1 cellular context compared by ENCODE assay signal in the genomic region with DNA sequence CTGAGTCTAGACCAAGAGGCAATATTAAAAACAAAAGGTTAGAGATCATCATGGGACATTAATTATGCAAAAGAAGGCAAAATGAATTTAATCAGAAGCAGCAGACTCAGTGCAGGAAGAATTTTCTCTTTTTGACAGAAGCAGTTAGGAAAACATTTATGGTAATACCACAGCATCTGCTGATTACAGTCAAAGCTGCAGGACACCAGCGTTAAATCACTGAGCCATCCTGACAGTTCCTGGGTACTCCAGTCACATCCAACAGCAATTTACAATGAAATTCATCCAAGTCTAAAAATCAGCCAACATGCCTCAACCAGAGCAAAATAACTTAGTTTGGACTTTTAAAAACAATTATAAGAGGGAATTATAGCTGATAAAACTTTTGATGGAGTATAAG.
TF ChIP-seq lines count a peak whose summit lies in the region.

No MANE protein-coding gene starts in this region.

TF ChIP-seq in H1, 55 proteins besides CTCF, POLR2A, EP300 and RAD21:
- TF ChIP-seq, protein P1, sequence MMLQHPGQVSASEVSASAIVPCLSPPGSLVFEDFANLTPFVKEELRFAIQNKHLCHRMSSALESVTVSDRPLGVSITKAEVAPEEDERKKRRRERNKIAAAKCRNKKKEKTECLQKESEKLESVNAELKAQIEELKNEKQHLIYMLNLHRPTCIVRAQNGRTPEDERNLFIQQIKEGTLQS (IDR thresholded peaks at IDR 0.05; ENCODE audit: insufficient read depth, low read depth, low read length) = no peak
- TF ChIP-seq, protein P2, sequence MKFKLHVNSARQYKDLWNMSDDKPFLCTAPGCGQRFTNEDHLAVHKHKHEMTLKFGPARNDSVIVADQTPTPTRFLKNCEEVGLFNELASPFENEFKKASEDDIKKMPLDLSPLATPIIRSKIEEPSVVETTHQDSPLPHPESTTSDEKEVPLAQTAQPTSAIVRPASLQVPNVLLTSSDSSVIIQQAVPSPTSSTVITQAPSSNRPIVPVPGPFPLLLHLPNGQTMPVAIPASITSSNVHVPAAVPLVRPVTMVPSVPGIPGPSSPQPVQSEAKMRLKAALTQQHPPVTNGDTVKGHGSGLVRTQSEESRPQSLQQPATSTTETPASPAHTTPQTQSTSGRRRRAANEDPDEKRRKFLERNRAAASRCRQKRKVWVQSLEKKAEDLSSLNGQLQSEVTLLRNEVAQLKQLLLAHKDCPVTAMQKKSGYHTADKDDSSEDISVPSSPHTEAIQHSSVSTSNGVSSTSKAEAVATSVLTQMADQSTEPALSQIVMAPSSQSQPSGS (IDR thresholded peaks at IDR 0.05; ENCODE audit: low read length) = no peak
- TF ChIP-seq EGR1 (IDR thresholded peaks at IDR 0.05; ENCODE audit: borderline replicate concordance, low read depth, low read length) (no peak), SIRT6 (IDR thresholded peaks at IDR 0.05; ENCODE audit: low read length) (no peak), CREB1 (IDR thresholded peaks at IDR 0.05) (no peak), ASH2L (IDR thresholded peaks at IDR 0.05; ENCODE audit: low read length) (no peak), ZNF274 (IDR thresholded peaks at IDR 0.05; ENCODE audit: borderline replicate concordance, extremely low read depth, low read length) (no peak), MAFK (IDR thresholded peaks at IDR 0.05; ENCODE audit: low read depth, low read length) (no peak), SP4 (IDR thresholded peaks at IDR 0.05; ENCODE audit: low read length) (no peak), GTF2F1 (IDR thresholded peaks at IDR 0.05; ENCODE audit: borderline replicate concordance, low read depth, low read length) (no peak), YY1 (IDR thresholded peaks at IDR 0.05; ENCODE audit: low read depth, low read length) (no peak), RNF2 (IDR thresholded peaks at IDR 0.05; ENCODE audit: borderline replicate concordance, low read depth, low read length, missing control alignments, poor library complexity, severe bottlenecking) (no peak), BRCA1 (IDR thresholded peaks at IDR 0.05; ENCODE audit: low read depth, low read length) (no peak), TBP (IDR thresholded peaks at IDR 0.05; ENCODE audit: low read depth, low read length) (no peak), RBBP5 (IDR thresholded peaks at IDR 0.05; ENCODE audit: borderline replicate concordance, low read depth, low read length) (no peak), JUN (IDR thresholded peaks at IDR 0.05; ENCODE audit: low read depth, low read length) (no peak), SRF (IDR thresholded peaks at IDR 0.05; ENCODE audit: low read depth, low read length) (no peak)
- TF ChIP-seq, protein P3, sequence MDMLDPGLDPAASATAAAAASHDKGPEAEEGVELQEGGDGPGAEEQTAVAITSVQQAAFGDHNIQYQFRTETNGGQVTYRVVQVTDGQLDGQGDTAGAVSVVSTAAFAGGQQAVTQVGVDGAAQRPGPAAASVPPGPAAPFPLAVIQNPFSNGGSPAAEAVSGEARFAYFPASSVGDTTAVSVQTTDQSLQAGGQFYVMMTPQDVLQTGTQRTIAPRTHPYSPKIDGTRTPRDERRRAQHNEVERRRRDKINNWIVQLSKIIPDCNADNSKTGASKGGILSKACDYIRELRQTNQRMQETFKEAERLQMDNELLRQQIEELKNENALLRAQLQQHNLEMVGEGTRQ (IDR thresholded peaks at IDR 0.05; ENCODE audit: low read length) = no peak
